23 cellular contexts compared by ENCODE assay signal in genomic region chr1:228438266-228438665, GRCh38. TPM values are rescaled to one million over a fixed set of nuclear protein-coding genes. Genes with fewer than 3 reads are reported as not detected.
"Had no signal": no experiment of that assay in that cellular context is flagged by ENCODE, and none has a peak within 500 bp of the region (broad histone marks: within the 10 kb centered on the region; RNA-seq: fewer than 3 reads in every experiment).

No MANE protein-coding gene starts in this region.

- H3K4me1 ChIP-seq: SJCRH30 had no signal

- ATAC-seq: Panc1, SK-N-SH treated with all-trans-retinoic acid at 6 μM for 48 hours had no signal

- H3K4me3 ChIP-seq: SJCRH30 had no signal

- H3K27ac ChIP-seq: RWPE1, SJCRH30 had no signal

- H3K36me3 ChIP-seq: SJCRH30 had no signal

- DNase-seq: KBM-7, MV-4-11, NCI-H1048, NCI-H1105, NCI-H1417, NCI-H1436 treated with DMSO at 0.1 percent for 48 hours, NCI-H1694, NCI-H1930, NCI-H2081, NCI-H2107, NCI-H2227 treated with DMSO at 0.1 percent for 48 hours, NCI-H524, NCI-H526 treated with DMSO at 0.1 percent for 48 hours, NCI-H748 treated with DMSO at 0.1 percent for 48 hours, SHP77 treated with DMSO at 0.1 percent for 48 hours, SJCRH30 had no signal

- H3K9me3 ChIP-seq: SJCRH30 had no signal

RNA-seq across cellular contexts. Expression of gene TRIM17, which starts 21.6 kb away (rescaled TPM):
- total RNA-seq: HT-29, LHCN-M2, MCF 10A, NCI-H460, SJCRH30 had no signal
